Comparison of ENCODE assay signal across 22 cellular contexts in genomic region chr11:134258577-134258976, GRCh38. TPM values are rescaled to one million over a fixed set of nuclear protein-coding genes. Genes with fewer than 3 reads are reported as not detected.
"Had no signal": no experiment of that assay in that cellular context is flagged by ENCODE, and none has a peak within 500 bp of the region (broad histone marks: within the 10 kb centered on the region; RNA-seq: fewer than 3 reads in every experiment).

No MANE protein-coding gene starts in this region.

- H3K4me3 Mint-ChIP-seq: activated CD4-positive, alpha-beta memory T cell treated with anti-CD3 and anti-CD28 coated beads for 36 hours; activated CD8-positive, alpha-beta memory T cell treated with anti-CD3 and anti-CD28 coated beads, Interleukin-2, amount 10 ng/mL, durations not matched to agents 7 days and 5 days; activated naive CD8-positive, alpha-beta T cell treated with anti-CD3 and anti-CD28 coated beads for 36 hours; mesothelial cell of epicardium; naive thymus-derived CD8-positive, alpha-beta T cell; stimulated activated naive CD8-positive, alpha-beta T cell treated with anti-CD3 and anti-CD28 coated beads, Interleukin-15, Interleukin-2, amounts not matched to agents 100 ng/mL and 50 ng/mL, for 24 hours had no signal

- H3K27me3 ChIP-seq: pancreas, right lobe of liver, tibial artery had no signal

- H3K27ac Mint-ChIP-seq: activated CD4-positive, alpha-beta memory T cell treated with anti-CD3 and anti-CD28 coated beads for 36 hours; activated CD8-positive, alpha-beta memory T cell treated with anti-CD3 and anti-CD28 coated beads, Interleukin-2, amount 10 ng/mL, durations not matched to agents 7 days and 5 days; activated naive CD8-positive, alpha-beta T cell treated with anti-CD3 and anti-CD28 coated beads for 36 hours; mesothelial cell of epicardium; naive thymus-derived CD8-positive, alpha-beta T cell; stimulated activated naive CD8-positive, alpha-beta T cell treated with anti-CD3 and anti-CD28 coated beads, Interleukin-15, Interleukin-2, amounts not matched to agents 100 ng/mL and 50 ng/mL, for 24 hours had no signal

- H3K27me3 Mint-ChIP-seq: activated CD4-positive, alpha-beta memory T cell treated with anti-CD3 and anti-CD28 coated beads for 36 hours; activated CD8-positive, alpha-beta memory T cell treated with anti-CD3 and anti-CD28 coated beads, Interleukin-2, amount 10 ng/mL, durations not matched to agents 7 days and 5 days; activated naive CD8-positive, alpha-beta T cell treated with anti-CD3 and anti-CD28 coated beads for 36 hours; naive thymus-derived CD8-positive, alpha-beta T cell; stimulated activated naive CD8-positive, alpha-beta T cell treated with anti-CD3 and anti-CD28 coated beads, Interleukin-15, Interleukin-2, amounts not matched to agents 100 ng/mL and 50 ng/mL, for 24 hours had no signal

- H3K4me3 ChIP-seq: coronary artery, pancreas, right lobe of liver, skin epidermis, tibial artery had no signal

- ATAC-seq: activated CD8-positive, alpha-beta memory T cell treated with anti-CD3 and anti-CD28 coated beads, Interleukin-2, amount 10 ng/mL, durations not matched to agents 7 days and 5 days; naive thymus-derived CD8-positive, alpha-beta T cell; pancreas; right lobe of liver had no signal

- H3K9me3 Mint-ChIP-seq: activated CD4-positive, alpha-beta memory T cell treated with anti-CD3 and anti-CD28 coated beads for 36 hours; activated naive CD8-positive, alpha-beta T cell treated with anti-CD3 and anti-CD28 coated beads for 36 hours; mesothelial cell of epicardium; naive thymus-derived CD8-positive, alpha-beta T cell; stimulated activated naive CD8-positive, alpha-beta T cell treated with anti-CD3 and anti-CD28 coated beads, Interleukin-15, Interleukin-2, amounts not matched to agents 100 ng/mL and 50 ng/mL, for 24 hours had no signal

- DNase-seq: activated CD4-positive, alpha-beta memory T cell treated with anti-CD3 and anti-CD28 coated beads for 36 hours; activated CD4-positive, alpha-beta T cell treated with anti-CD3 and anti-CD28 coated beads for 48 hours; activated CD4-positive, CD25-positive, alpha-beta regulatory T cell; activated CD8-positive, alpha-beta memory T cell treated with anti-CD3 and anti-CD28 coated beads, Interleukin-2, amount 10 ng/mL, durations not matched to agents 7 days and 5 days; activated naive CD8-positive, alpha-beta T cell treated with anti-CD3 and anti-CD28 coated beads for 36 hours; activated T-cell treated with anti-CD3 and anti-CD28 coated beads for 4 hours; cerebellar nuclear complex; kidney; naive thymus-derived CD8-positive, alpha-beta T cell; pancreas; right lobe of liver; stimulated activated CD4-positive, alpha-beta T cell treated with anti-CD3 and anti-CD28 coated beads, Interleukin-1b, Interleukin-23, amount 100 ng/mL, for 48 hours; substantia nigra; T-helper 1 cell; T1000; tibial artery had no signal

- H3K27ac ChIP-seq: coronary artery, pancreas, right lobe of liver, tibial artery had no signal

- H3K9me3 ChIP-seq: pancreas, right lobe of liver, tibial artery had no signal

RNA-seq across cellular contexts. Expression of gene GLB1L3, which starts 17.6 kb away (rescaled TPM):
- total RNA-seq: fibroblast of villous mesenchyme, lung microvascular endothelial cell, mesothelial cell of epicardium, right lobe of liver had no signal
